ENCODE assay signal across 9 cellular contexts in the genomic region with DNA sequence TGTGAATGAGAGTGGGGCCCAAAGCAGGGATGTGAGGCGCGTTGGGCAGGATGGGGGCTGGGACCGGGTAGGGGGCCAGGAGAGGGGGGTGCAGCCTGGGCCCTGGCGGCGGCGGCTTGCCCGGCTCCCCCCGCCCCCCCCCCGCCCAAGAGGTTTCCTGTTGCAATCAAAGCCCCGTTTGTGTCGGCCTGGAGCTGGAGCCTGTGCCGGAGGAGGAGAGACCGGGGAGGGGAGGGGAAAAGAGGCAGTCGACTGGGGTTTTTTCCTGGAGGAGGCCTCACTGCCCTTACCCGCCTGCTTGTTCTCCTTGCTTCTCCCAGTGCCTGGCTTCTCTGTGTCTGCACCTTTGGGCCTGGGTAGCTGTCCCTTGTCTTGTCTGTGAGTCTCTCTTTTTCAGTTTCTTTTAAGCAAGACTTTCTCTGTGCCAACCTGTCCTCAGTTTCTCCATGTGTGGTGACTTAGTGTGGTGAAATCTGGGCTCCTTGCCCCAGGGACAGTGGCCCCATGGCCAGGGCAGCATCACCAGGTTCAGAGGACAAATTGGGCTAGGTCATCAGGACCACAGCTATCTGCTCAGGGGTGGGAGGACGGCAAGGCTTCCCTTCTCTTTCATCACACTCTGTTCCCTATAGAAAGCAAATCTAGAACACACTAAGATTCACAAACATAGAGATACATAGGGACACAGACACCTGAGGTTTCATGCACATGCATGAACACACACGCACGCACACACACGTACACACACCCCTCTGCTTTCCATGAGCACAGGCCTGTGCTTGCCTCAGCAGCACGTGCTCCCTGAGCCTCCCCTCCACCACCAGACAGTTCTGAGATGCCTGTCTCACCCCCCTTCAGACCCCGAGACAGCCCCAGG. TPM values are rescaled to one million over a fixed set of nuclear protein-coding genes. Genes with fewer than 3 reads are reported as not detected.
DNase-seq lines count a peak whose midpoint lies in the region; ATAC-seq, FAIRE-seq and TF ChIP-seq lines count a peak whose summit lies in the region.
"Had no signal": no experiment of that assay in that cellular context is flagged by ENCODE, and none has a peak within 500 bp of the region (broad histone marks: within the 10 kb centered on the region; RNA-seq: fewer than 3 reads in every experiment).

No MANE protein-coding gene starts in this region.

- TF ChIP-seq CTCF in mammary epithelial cell (conservative IDR thresholded peaks at IDR 0.05 in 1 of 2, IDR thresholded peaks at IDR 0.05 in 1 of 2; ENCODE audit: extremely low read depth in 1 of 2, insufficient read depth in 1 of 2, low read depth in 1 of 2, low read length in 2 of 2), result no peak
- no peak for TF ChIP-seq CTCF in lung (IDR thresholded peaks at IDR 0.05; ENCODE audit: control extremely low read depth, extremely low read depth)

- H3K9me3 ChIP-seq in mammary epithelial cell (replicated peaks; ENCODE audit: insufficient read depth, low read length) (no peaks in the 10 kb centered on the region), lung (ENCODE audit: control insufficient read depth in 2 of 2, insufficient read depth in 1 of 2, low read length in 1 of 2) (no peaks in the 10 kb centered on the region)

- 12% methylated on average over 5 of the region's 21 CpGs for WGBS in mammary epithelial cell (ENCODE audit: low coverage, missing lambda C conversion rate)
- 23 to 28% methylated on average over 14 to 21 of the region's 21 CpGs for WGBS in lung, 2 donors

- peaks cover 63% of the 10 kb centered on the region for H3K4me1 ChIP-seq in mammary epithelial cell (ENCODE audit: insufficient read depth, low read length)
- peaks cover 0 to 19% of the 10 kb centered on the region in 2 donors for H3K4me1 ChIP-seq in lung (ENCODE audit: control insufficient read depth in 2 of 2, insufficient read depth in 2 of 2, low read length in 2 of 2)

- peak overlapping the region; percentile 56 for H3K9ac ChIP-seq in mammary epithelial cell (ENCODE audit: insufficient read depth, low read length)

- H3K4me3 ChIP-seq in mammary epithelial cell (replicated peaks in 1 of 3; ENCODE audit: insufficient read depth in 1 of 3, low read depth in 2 of 3, low read length in 3 of 3) (no peak overlapping the region), lung (no peak overlapping the region)

- FAIRE-seq in urothelium cell line (lab: Jason Lieb, UNC), result no peak
- FAIRE-seq: TTC549 had no signal

- peaks cover 9% of the 10 kb centered on the region for H3K36me3 ChIP-seq in mammary epithelial cell (ENCODE audit: insufficient read depth, low read length)
- peaks cover 0 to 7% of the 10 kb centered on the region in 2 donors for H3K36me3 ChIP-seq in lung (ENCODE audit: control insufficient read depth in 2 of 2, insufficient read depth in 2 of 2, low read length in 2 of 2)

- H3K27ac Mint-ChIP-seq in activated naive CD4-positive, alpha-beta T cell treated with anti-CD3 and anti-CD28 coated beads, Interleukin-2, amount 50 U/mL, for 72 hours, result peak overlapping the region in 1 of 2 donors; percentile 91

- CTCF ChIA-PET in mammary epithelial cell (lab: Charles Lee; ENCODE audit: low non-redundant PET), result interaction anchor here (0.6 kb wide), 1 partner anchor 65 kb away, joined by 12 read pairs; no protein-coding TSS in a partner anchor

- dilution Hi-C loops in mammary epithelial cell (cut with HindIII; ENCODE audit: low sequenced_read_pairs), result no loop called here

- no peaks in the 10 kb centered on the region for H3K9me3 Mint-ChIP-seq in activated naive CD4-positive, alpha-beta T cell treated with anti-CD3 and anti-CD28 coated beads, Interleukin-2, amount 50 U/mL, for 72 hours

- no peak for ATAC-seq in activated naive CD4-positive, alpha-beta T cell treated with anti-CD3 and anti-CD28 coated beads, Interleukin-2, amount 50 U/mL, for 72 hours
- no peak for ATAC-seq in lung (ENCODE audit: insufficient read depth, low FRiP score)

- no peaks in the 10 kb centered on the region for H4K20me1 ChIP-seq in mammary epithelial cell (ENCODE audit: insufficient read depth, low read length)

- DNase-seq in activated naive CD4-positive, alpha-beta T cell treated with Interleukin-2 at 50 U/mL for 16 hours, result peak; percentile 26
- DNase-seq in activated naive CD4-positive, alpha-beta T cell treated with anti-CD3 and anti-CD28 coated beads, Interleukin-2, amount 50 U/mL, for 72 hours (ENCODE audit: low spot score in 2 of 2), result no peak
- DNase-seq in mammary epithelial cell (peak; percentile 56), lung (ENCODE audit: low spot score) (no peak), urothelium cell line (ENCODE audit: low spot score) (peak; percentile 64), D341Med (ENCODE audit: low spot score) (no peak)
- DNase-seq in stimulated activated CD8-positive, alpha-beta memory T cell treated with anti-CD3 and anti-CD28 coated beads, Interleukin-4, amount 100 ng/mL, for 48 hours, result no peak
- DNase-seq in stimulated activated CD4-positive, alpha-beta T cell treated with anti-CD3 and anti-CD28 coated beads, Interleukin-12 subunit alpha, Interleukin-12 subunit beta, amount 100 ng/mL, for 4 hours, result no peak

- H2AFZ ChIP-seq in mammary epithelial cell (ENCODE audit: low read depth, low read length), result no peak overlapping the region

- peaks cover 45% of the 10 kb centered on the region for H3K79me2 ChIP-seq in mammary epithelial cell (ENCODE audit: insufficient read depth, low read length)

- H3K27ac ChIP-seq in mammary epithelial cell (ENCODE audit: insufficient read depth, low read depth, low read length), result peak overlapping the region; percentile 41
- H3K27ac ChIP-seq in lung (ENCODE audit: low read depth in 1 of 2, low read length in 1 of 2), result peak overlapping the region; percentile 17 to 71

- intact Hi-C loops in mammary epithelial cell (cut with micrococcal nuclease), result loop anchor here (1.0 kb wide), 1 partner anchor 9 kb away; a partner anchor contains a TSS

- H3K27me3 ChIP-seq in mammary epithelial cell (ENCODE audit: insufficient read depth, low read length) (no peaks in the 10 kb centered on the region), lung (ENCODE audit: control insufficient read depth, insufficient read depth) (no peaks in the 10 kb centered on the region)

- H3K4me2 ChIP-seq in mammary epithelial cell (ENCODE audit: insufficient read depth, low read depth, low read length), result peak overlapping the region; percentile 63

- BruUV-seq in mammary epithelial cell (replicated peaks; lab: Mats Ljungman, UMichigan), result no TSS peak

- H3K36me3 Mint-ChIP-seq in activated naive CD4-positive, alpha-beta T cell treated with anti-CD3 and anti-CD28 coated beads, Interleukin-2, amount 50 U/mL, for 72 hours, result peaks cover 6 to 8% of the 10 kb centered on the region in 2 donors

- in situ Hi-C loops in mammary epithelial cell (cut with MboI; ENCODE audit: low sequenced_read_pairs in 2 of 2), result no loop called here

RNA-seq across cellular contexts. Expression of a gene that starts 8.4 kb away (rescaled TPM):
- total RNA-seq in activated naive CD4-positive, alpha-beta T cell treated with anti-CD3 and anti-CD28 coated beads, Interleukin-2, amount 50 U/mL, for 72 hours, result 10 to 100 TPM; 15.5 to 23.5 TPM
- total RNA-seq in mammary epithelial cell (10 to 100 TPM; 33.5 to 79.0 TPM), lung (10 to 100 TPM; 27.8 to 29.7 TPM)
- polyA plus RNA-seq in mammary epithelial cell (36.3 TPM), lung (10 to 100 TPM; 12.0 to 14.2 TPM)
- 56.8 TPM for polyA minus RNA-seq in mammary epithelial cell

RNA-seq across cellular contexts. Expression of a gene that starts 16.6 kb away (rescaled TPM):
- 10 to 100 TPM; 71.4 to 76.3 TPM for total RNA-seq in activated naive CD4-positive, alpha-beta T cell treated with anti-CD3 and anti-CD28 coated beads, Interleukin-2, amount 50 U/mL, for 72 hours
- 1 to 10 TPM; 1.8 to 3.5 TPM for total RNA-seq in mammary epithelial cell
- 0.33 TPM for polyA plus RNA-seq in mammary epithelial cell
- polyA minus RNA-seq in mammary epithelial cell, result 7.1 TPM
- total RNA-seq in lung, result 1 to 10 TPM; 2.3 to 7.9 TPM
- polyA plus RNA-seq in lung, result 1 to 10 TPM; 3.9 to 6.1 TPM

RNA-seq across cellular contexts. Expression of a gene that starts 42.9 kb away (rescaled TPM):
- total RNA-seq in activated naive CD4-positive, alpha-beta T cell treated with anti-CD3 and anti-CD28 coated beads, Interleukin-2, amount 50 U/mL, for 72 hours, result 10 to 100 TPM; 24.4 to 55.8 TPM
- total RNA-seq in mammary epithelial cell (10 to 100 TPM; 10.2 to 22.1 TPM), lung (10 to 100 TPM; 30.1 to 48.8 TPM)
- polyA plus RNA-seq in mammary epithelial cell (7.8 TPM), lung (10 to 100 TPM; 21.7 to 36.5 TPM)
- polyA minus RNA-seq in mammary epithelial cell, result 12.7 TPM

RNA-seq across cellular contexts. Expression of a gene that starts 43.1 kb away (rescaled TPM):
- total RNA-seq in activated naive CD4-positive, alpha-beta T cell treated with anti-CD3 and anti-CD28 coated beads, Interleukin-2, amount 50 U/mL, for 72 hours, result 10 to 100 TPM; 36.8 to 43.2 TPM
- 10 to 100 TPM; 10.0 to 30.9 TPM for total RNA-seq in mammary epithelial cell
- polyA plus RNA-seq in mammary epithelial cell, result 5.9 TPM
- 33.1 TPM for polyA minus RNA-seq in mammary epithelial cell
- 10 to 100 TPM; 28.0 to 37.4 TPM for total RNA-seq in lung
- 1 to 10 TPM; 7.8 to 8.6 TPM for polyA plus RNA-seq in lung

RNA-seq across cellular contexts. Expression of a gene that starts 44.5 kb away (rescaled TPM):
- 10 to 100 TPM; 32.8 to 76.3 TPM for total RNA-seq in activated naive CD4-positive, alpha-beta T cell treated with anti-CD3 and anti-CD28 coated beads, Interleukin-2, amount 50 U/mL, for 72 hours
- 10 to 100 TPM in 1 of 2 donors, under 1 TPM in 1; 0.67 to 19.7 TPM for total RNA-seq in mammary epithelial cell
- polyA plus RNA-seq in mammary epithelial cell, result 10.0 TPM
- 62.4 TPM for polyA minus RNA-seq in mammary epithelial cell
- 1 to 10 TPM; 2.0 to 6.7 TPM for total RNA-seq in lung
- polyA plus RNA-seq in lung, result under 1 TPM; 0.77 to 0.97 TPM

Comparison
In these comparisons a context has a peak if more than half of its experiments do, and no peak if none do; other contexts are left out.
1. DNase-seq: peak in activated naive CD4-positive, alpha-beta T cell treated with Interleukin-2 at 50 U/mL for 16 hours (single experiment), mammary epithelial cell (single experiment) and urothelium cell line (single experiment); none in activated naive CD4-positive, alpha-beta T cell treated with anti-CD3 and anti-CD28 coated beads, Interleukin-2, amount 50 U/mL, for 72 hours (0 of 2), lung (single experiment), stimulated activated CD8-positive, alpha-beta memory T cell treated with anti-CD3 and anti-CD28 coated beads, Interleukin-4, amount 100 ng/mL, for 48 hours (single experiment), stimulated activated CD4-positive, alpha-beta T cell treated with anti-CD3 and anti-CD28 coated beads, Interleukin-12 subunit alpha, Interleukin-12 subunit beta, amount 100 ng/mL, for 4 hours (single experiment) and D341Med (single experiment).
2. RNA of a gene that starts 16.6 kb away (total RNA-seq): 71.4 to 76.3 TPM in activated naive CD4-positive, alpha-beta T cell treated with anti-CD3 and anti-CD28 coated beads, Interleukin-2, amount 50 U/mL, for 72 hours; 2.3 to 7.9 TPM in lung and 1.8 to 3.5 TPM in mammary epithelial cell; every median in the first group is over 4 times any median in the second.